12 cellular contexts compared by ENCODE assay signal in genomic region chr15:47715402-47715801, GRCh38. TPM values are rescaled to one million over a fixed set of nuclear protein-coding genes. Genes with fewer than 3 reads are reported as not detected.
"Had no signal": no experiment of that assay in that cellular context is flagged by ENCODE, and none has a peak within 500 bp of the region (broad histone marks: within the 10 kb centered on the region; RNA-seq: fewer than 3 reads in every experiment).

No MANE protein-coding gene starts in this region.

- H3K27me3 ChIP-seq: brain microvascular endothelial cell had no signal

- H3K9me3 ChIP-seq: transverse colon had no signal

- DNase-seq: activated CD4-positive, alpha-beta memory T cell treated with anti-CD3 and anti-CD28 coated beads for 36 hours; activated CD4-positive, alpha-beta T cell treated with anti-CD3 and anti-CD28 coated beads for 36 hours; activated effector memory CD4-positive, alpha-beta T cell treated with Interleukin-2 at 50 U/mL for 16 hours; activated T-cell treated with anti-CD3 and anti-CD28 coated beads, Interleukin-2, amount 50 U/mL, for 24 hours; brain microvascular endothelial cell; erythroblast; kidney; SHP77 treated with DMSO at 0.1 percent for 48 hours; stimulated activated CD4-positive, alpha-beta T cell treated with anti-CD3 and anti-CD28 coated beads, Interleukin-2, amount 100 ng/mL, for 48 hours; T-helper 1 cell; T1000; transverse colon had no signal

- H3K36me3 ChIP-seq: brain microvascular endothelial cell, transverse colon had no signal

- H3K27ac ChIP-seq: brain microvascular endothelial cell had no signal

- H3K4me3 ChIP-seq: transverse colon had no signal

RNA-seq across cellular contexts. Expression of gene SEMA6D, which starts 1.9 kb away (rescaled TPM):
- total RNA-seq: activated CD4-positive, alpha-beta memory T cell treated with anti-CD3 and anti-CD28 coated beads for 36 hours; activated CD4-positive, alpha-beta T cell treated with anti-CD3 and anti-CD28 coated beads for 36 hours had no signal
